In genomic region chr9:98254236-98255063, GRCh38 we compare ENCODE assay signal across 9 cellular contexts. TPM values are rescaled to one million over a fixed set of nuclear protein-coding genes. Genes with fewer than 3 reads are reported as not detected.
DNase-seq lines count a peak whose midpoint lies in the region; ATAC-seq, FAIRE-seq and TF ChIP-seq lines count a peak whose summit lies in the region.
"Had no signal": no experiment of that assay in that cellular context is flagged by ENCODE, and none has a peak within 500 bp of the region (broad histone marks: within the 10 kb centered on the region; RNA-seq: fewer than 3 reads in every experiment).

No MANE protein-coding gene starts in this region.

- no peaks in the 10 kb centered on the region for H3K9me1 ChIP-seq in keratinocyte (ENCODE audit: control insufficient read depth, extremely low read depth, insufficient read depth, low read length)

- no peaks in the 10 kb centered on the region for H3K36me3 Mint-ChIP-seq in activated naive CD8-positive, alpha-beta T cell treated with anti-CD3 and anti-CD28 coated beads, Interleukin-2, amount 50 U/mL, for 24 hours (ENCODE audit: low read depth)

- H3K4me3 ChIP-seq in keratinocyte (ENCODE audit: control insufficient read depth in 2 of 3, extremely low read depth in 1 of 3, insufficient read depth in 2 of 3, low read depth in 1 of 3, low read length in 3 of 3), result peak overlapping the region; percentile 77 to 93 (median 91)
- peak overlapping the region; percentile 85 to 93 for H3K4me3 ChIP-seq in stomach smooth muscle (ENCODE audit: low read length in 2 of 2)

- no peak for FAIRE-seq in keratinocyte (lab: Jason Lieb, UNC)
- FAIRE-seq: A204.1 had no signal

- no peaks in the 10 kb centered on the region for H3K9me3 Mint-ChIP-seq in activated naive CD8-positive, alpha-beta T cell treated with anti-CD3 and anti-CD28 coated beads, Interleukin-2, amount 50 U/mL, for 24 hours

- peak overlapping the region; percentile 88 for H3K4me3 Mint-ChIP-seq in activated naive CD8-positive, alpha-beta T cell treated with anti-CD3 and anti-CD28 coated beads, Interleukin-2, amount 50 U/mL, for 24 hours

- H3K36me3 ChIP-seq in keratinocyte (ENCODE audit: control insufficient read depth in 2 of 2, extremely low read depth in 1 of 2, insufficient read depth in 2 of 2, low read length in 2 of 2) (peaks cover 9 to 20% of the 10 kb centered on the region in 2 experiments), stomach smooth muscle (ENCODE audit: control insufficient read depth in 2 of 2, insufficient read depth in 2 of 2, low read length in 2 of 2) (peaks cover 0 to 3% of the 10 kb centered on the region in 2 donors)

- H3K9ac ChIP-seq in keratinocyte (ENCODE audit: control insufficient read depth, extremely low read depth, insufficient read depth, low read length), result peak overlapping the region; percentile 75
- H3K9ac ChIP-seq in stomach smooth muscle (ENCODE audit: low read length in 2 of 2), result peak overlapping the region; percentile 89 to 92

- H3K4me2 ChIP-seq in keratinocyte (ENCODE audit: control insufficient read depth, extremely low read depth, insufficient read depth, low read depth, low read length), result peak overlapping the region; percentile 87

- H3K9me3 ChIP-seq in keratinocyte (ENCODE audit: control insufficient read depth, low read depth, low read length), result no peaks in the 10 kb centered on the region
- no peaks in the 10 kb centered on the region for H3K9me3 ChIP-seq in stomach smooth muscle (ENCODE audit: control insufficient read depth in 2 of 2, low read length in 2 of 2)

- no peaks in the 10 kb centered on the region for H4K20me1 ChIP-seq in keratinocyte (ENCODE audit: control insufficient read depth, extremely low read depth, insufficient read depth, low read length)

- no peak for TF ChIP-seq CTCF in keratinocyte (optimal IDR thresholded peaks at IDR 0.05 in 1 of 3, IDR thresholded peaks at IDR 0.05 in 1 of 3, conservative IDR thresholded peaks at IDR 0.05 in 1 of 3; ENCODE audit: extremely low read depth in 1 of 3, insufficient read depth in 2 of 3, low read length in 3 of 3)

- H3K27me3 Mint-ChIP-seq in activated naive CD8-positive, alpha-beta T cell treated with anti-CD3 and anti-CD28 coated beads, Interleukin-2, amount 50 U/mL, for 24 hours, result no peaks in the 10 kb centered on the region

- DNase-seq in NOMO-1 treated with DMSO at 0.1 percent for 48 hours (lab: John Stamatoyannopoulos, UW; ENCODE audit: unreplicated experiment) (peak; percentile 4), NOMO-1 treated with dmso at 0.1 percent for 144 hours (lab: John Stamatoyannopoulos, UW; ENCODE audit: unreplicated experiment) (no peak), keratinocyte (ENCODE audit: low read depth, low spot score) (no peak), AML-193 (lab: John Stamatoyannopoulos, UW) (no peak), NCI-H2196 treated with DMSO at 0.1 percent for 48 hours (lab: John Stamatoyannopoulos, UW; ENCODE audit: unreplicated experiment) (no peak)
- no peak for DNase-seq in activated naive CD8-positive, alpha-beta T cell treated with anti-CD3 and anti-CD28 coated beads, Interleukin-2, amount 50 U/mL, for 24 hours
- no peak for DNase-seq in stimulated activated CD4-positive, alpha-beta T cell treated with anti-CD3 and anti-CD28 coated beads, Interleukin-2, amount 100 ng/mL, for 48 hours

- ATAC-seq in activated naive CD8-positive, alpha-beta T cell treated with anti-CD3 and anti-CD28 coated beads, Interleukin-2, amount 50 U/mL, for 24 hours, result no peak

- H3K4me1 Mint-ChIP-seq in activated naive CD8-positive, alpha-beta T cell treated with anti-CD3 and anti-CD28 coated beads, Interleukin-2, amount 50 U/mL, for 24 hours, result peaks cover 19% of the 10 kb centered on the region

- H3K27me3 ChIP-seq in keratinocyte (ENCODE audit: control insufficient read depth, extremely low read depth, insufficient read depth, low read length) (no peaks in the 10 kb centered on the region), stomach smooth muscle (ENCODE audit: control insufficient read depth in 1 of 2, insufficient read depth in 2 of 2, low read length in 2 of 2) (no peaks in the 10 kb centered on the region)

- dilution Hi-C loops in keratinocyte (cut with MboI; ENCODE audit: extremely low pct_ligation_motif_present, low sequenced_read_pairs), result no loop called here

- H3K4me1 ChIP-seq in keratinocyte (ENCODE audit: control insufficient read depth, extremely low read depth, insufficient read depth, low read length) (peaks cover 46% of the 10 kb centered on the region), stomach smooth muscle (ENCODE audit: control insufficient read depth, insufficient read depth, low read length) (peaks cover 16% of the 10 kb centered on the region)

- peak overlapping the region; percentile 74 for H3K27ac ChIP-seq in keratinocyte (ENCODE audit: control insufficient read depth, insufficient read depth, low read length)
- no peak overlapping the region for H3K27ac ChIP-seq in stomach smooth muscle (ENCODE audit: low read length)

- H3K27ac Mint-ChIP-seq in activated naive CD8-positive, alpha-beta T cell treated with anti-CD3 and anti-CD28 coated beads, Interleukin-2, amount 50 U/mL, for 24 hours, result no peak overlapping the region

- H2AFZ ChIP-seq in keratinocyte (ENCODE audit: control insufficient read depth, low read length), result no peak overlapping the region

- peaks cover 45% of the 10 kb centered on the region for H3K79me2 ChIP-seq in keratinocyte (ENCODE audit: control insufficient read depth, insufficient read depth, low read length)

RNA-seq across cellular contexts. Expression of gene TBC1D2, which starts 1.0 kb away (rescaled TPM):
- polyA plus RNA-seq in keratinocyte, result 59.2 to 110 TPM (median 73.2 TPM) in 3 replicates
- polyA plus RNA-seq in keratinocyte (2011; ENCODE audit: low read depth), result 66.9 TPM
- polyA plus RNA-seq in keratinocyte (2011; cell fraction: cytosol; rRNA removed), result 59.8 and 88.4 TPM in 2 replicates
- 113 and 139 TPM in 2 replicates for polyA plus RNA-seq in keratinocyte (2011; cell fraction: nucleus; rRNA removed)
- polyA plus RNA-seq in keratinocyte (2012; ENCODE audit: low replicate concordance), result 89.1 and 89.3 TPM in 2 replicates
- polyA minus RNA-seq in keratinocyte, result 88.4 to 139 TPM (median 131 TPM) in 3 replicates
- polyA minus RNA-seq in keratinocyte (2011; cell fraction: cytosol; rRNA and poly(A)+ RNA removed), result 166 TPM
- 86.6 and 94.1 TPM in 2 replicates for polyA minus RNA-seq in keratinocyte (2011; cell fraction: nucleus; rRNA and poly(A)+ RNA removed)
